In genomic region chr15:66838202-66838601, GRCh38 we compare ENCODE assay signal across 25 cellular contexts.
"Had no signal": no experiment of that assay in that cellular context is flagged by ENCODE, and none has a peak within 500 bp of the region (broad histone marks: within the 10 kb centered on the region; RNA-seq: fewer than 3 reads in every experiment).

No MANE protein-coding gene starts in this region.

- H3K4me3 ChIP-seq: gastroesophageal sphincter, heart left ventricle, hepatocyte, left lung, right lobe of liver, stomach, thyroid gland had no signal

- H3K36me3 Mint-ChIP-seq: natural killer cell, type B pancreatic cell had no signal

- DNase-seq: central memory CD4-positive, alpha-beta T cell; effector CD8-positive, alpha-beta T cell; heart left ventricle; immature natural killer cell; left lung; mammary epithelial cell; natural killer cell; right lobe of liver; stimulated activated CD4-positive, alpha-beta T cell treated with anti-CD3 and anti-CD28 coated beads, Interleukin-12 subunit alpha, Interleukin-12 subunit beta, amount 100 ng/mL, for 4 hours; stimulated activated CD4-positive, alpha-beta T cell treated with anti-CD3 and anti-CD28 coated beads, Interleukin-1b, Interleukin-23, amount 100 ng/mL, for 48 hours; stimulated activated CD4-positive, alpha-beta T cell treated with anti-CD3 and anti-CD28 coated beads, Interleukin-4, amount 100 ng/mL, for 1 hour; stimulated activated CD8-positive, alpha-beta memory T cell treated with anti-CD3 and anti-CD28 coated beads, Interleukin-4, amount 100 ng/mL, for 48 hours; stimulated activated naive CD4-positive, alpha-beta T cell; stomach; thyroid gland had no signal

- H3K27ac Mint-ChIP-seq: dendritic cell treated with granulocyte-macrophage colony-stimulating factor and Interleukin-4, amounts not matched to agents 40 ng/mL and 50 ng/mL, for 4 days; endodermal cell; immature natural killer cell; natural killer cell; progenitor cell of endocrine pancreas had no signal

- H3K9ac ChIP-seq: parathyroid adenoma had no signal

- H3K27ac ChIP-seq: epithelial cell of prostate, gastroesophageal sphincter, heart left ventricle, hepatocyte, left lung, neutrophil, parathyroid adenoma, right lobe of liver, stomach, thyroid gland had no signal

- H2AFZ ChIP-seq: hepatocyte, parathyroid adenoma had no signal

- ATAC-seq: esophagus mucosa, gastroesophageal sphincter, heart left ventricle, left lung, natural killer cell had no signal

- H3K4me3 Mint-ChIP-seq: dendritic cell treated with granulocyte-macrophage colony-stimulating factor and Interleukin-4, amounts not matched to agents 40 ng/mL and 50 ng/mL, for 4 days; endodermal cell; immature natural killer cell; natural killer cell; type B pancreatic cell had no signal

- H3K4me2 ChIP-seq: hepatocyte had no signal

- H3K27me3 ChIP-seq: gastroesophageal sphincter, heart left ventricle, hepatocyte, left lung, neutrophil, right lobe of liver, stomach, thyroid gland had no signal

- H3K36me3 ChIP-seq: gastroesophageal sphincter, heart left ventricle, left lung, neutrophil, right lobe of liver, stomach, thyroid gland had no signal

- H3K9me3 ChIP-seq: gastroesophageal sphincter, left lung, neutrophil, right lobe of liver, stomach, thyroid gland had no signal

- H3K9me3 Mint-ChIP-seq: dendritic cell treated with granulocyte-macrophage colony-stimulating factor and Interleukin-4, amounts not matched to agents 40 ng/mL and 50 ng/mL, for 4 days; endodermal cell; natural killer cell; type B pancreatic cell had no signal
